20 cellular contexts compared by ENCODE assay signal in the genomic region with DNA sequence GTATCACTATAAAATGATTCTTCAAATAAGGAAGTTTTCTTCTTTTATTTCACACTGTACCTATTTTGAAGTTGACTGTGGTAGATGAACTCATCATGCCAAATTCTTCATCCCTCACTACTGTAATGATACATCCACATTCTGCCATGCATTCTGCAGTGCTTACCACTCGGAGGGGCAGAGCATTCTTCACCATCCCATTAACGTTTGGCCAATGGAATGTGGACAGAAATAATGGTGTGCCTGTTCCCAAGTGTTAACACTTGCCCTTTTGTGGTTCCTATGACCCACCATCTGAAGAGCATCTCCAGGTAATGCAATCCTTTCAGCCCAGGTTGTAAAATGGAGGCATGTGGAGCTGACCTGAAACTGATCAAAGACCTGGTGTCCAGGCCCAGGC. TPM values are rescaled to one million over a fixed set of nuclear protein-coding genes. Genes with fewer than 3 reads are reported as not detected.
DNase-seq lines count a peak whose midpoint lies in the region; ATAC-seq, FAIRE-seq and TF ChIP-seq lines count a peak whose summit lies in the region.
"Had no signal": no experiment of that assay in that cellular context is flagged by ENCODE, and none has a peak within 500 bp of the region (broad histone marks: within the 10 kb centered on the region; RNA-seq: fewer than 3 reads in every experiment).

No MANE protein-coding gene starts in this region.

- H3K79me2 ChIP-seq in osteoblast (ENCODE audit: insufficient read depth, low read length): peaks cover 72% of the 10 kb centered on the region

- no peaks in the 10 kb centered on the region for H3K9me3 Mint-ChIP-seq in chondrocyte (ENCODE audit: low read depth)
- H3K9me3 Mint-ChIP-seq: CD4-positive, alpha-beta T cell had no signal

- H4K20me1 ChIP-seq in osteoblast (ENCODE audit: insufficient read depth, low read length): peaks cover 10% of the 10 kb centered on the region

- H3K27ac Mint-ChIP-seq in chondrocyte (ENCODE audit: unreplicated experiment): peak overlapping the region; percentile 51
- H3K27ac Mint-ChIP-seq: B cell; CD4-positive, alpha-beta T cell had no signal

- no peaks in the 10 kb centered on the region for H3K9me3 ChIP-seq in osteoblast (ENCODE audit: low read depth, low read length)

- no peak for TF ChIP-seq CTCF in chondrocyte (IDR thresholded peaks at IDR 0.05)
- no peak for TF ChIP-seq CTCF in osteoblast (IDR thresholded peaks at IDR 0.05; ENCODE audit: extremely low read depth, low read depth, low read length)

- H3K4me3 ChIP-seq in osteoblast (ENCODE audit: insufficient read depth, low read length): no peak overlapping the region

- DNase-seq in GM12892 (ENCODE audit: insufficient read length) (no peak), LHCN-M2 (ENCODE audit: low read depth) (peak; percentile 40), chondrocyte (ENCODE audit: low spot score) (no peak), osteoblast (ENCODE audit: insufficient read length, low spot score, missing footprints) (no peak), NCI-H524 (lab: John Stamatoyannopoulos, UW) (no peak)
- no peak for DNase-seq in activated CD4-positive, alpha-beta T cell treated with anti-CD3 and anti-CD28 coated beads, Interleukin-2, amount 50 U/mL, for 4 hours
- DNase-seq: Calu3; CD4-positive, alpha-beta T cell; DMS79; GF-D8; Karpas-422; NCI-H1417; NCI-H1930; NCI-H2171 treated with DMSO at 0.1 percent for 48 hours; NCI-H82; SIG-M5 had no signal

- no peak overlapping the region for H2AFZ ChIP-seq in osteoblast (ENCODE audit: low read length)

- TF ChIP-seq POLR2A in GM12892 (IDR thresholded peaks at IDR 0.05; ENCODE audit: low read depth, low read length): no peak

- peak overlapping the region; percentile 20 for H3K27ac ChIP-seq in osteoblast (ENCODE audit: low read depth, low read length)

- no peaks in the 10 kb centered on the region for H3K36me3 Mint-ChIP-seq in chondrocyte (ENCODE audit: low read depth)

- peaks cover 12% of the 10 kb centered on the region for H3K4me1 ChIP-seq in osteoblast (ENCODE audit: insufficient read depth, low read length)

- H3K36me3 ChIP-seq in osteoblast (ENCODE audit: insufficient read depth, low read length): no peaks in the 10 kb centered on the region

- H3K27me3 Mint-ChIP-seq in chondrocyte (ENCODE audit: low read depth): no peaks in the 10 kb centered on the region
- H3K27me3 Mint-ChIP-seq: B cell; CD4-positive, alpha-beta T cell had no signal

- peak; percentile 50 for FAIRE-seq in GM12892 (lab: Jason Lieb, UNC)
- FAIRE-seq: HepG2, RCC 7860 had no signal

- no peak for ATAC-seq in HG03097 (IDR thresholded peaks at IDR 0.05; ENCODE audit: low FRiP score, unreplicated experiment)
- ATAC-seq: HepG2 had no signal

- H3K27me3 ChIP-seq in osteoblast (ENCODE audit: insufficient read depth, low read length): no peaks in the 10 kb centered on the region

- no peak overlapping the region for H3K4me2 ChIP-seq in osteoblast (ENCODE audit: insufficient read depth, low read length)

- H3K4me3 Mint-ChIP-seq in chondrocyte (ENCODE audit: unreplicated experiment): no peak overlapping the region
- H3K4me3 Mint-ChIP-seq: B cell; CD4-positive, alpha-beta T cell had no signal

- peaks cover 29% of the 10 kb centered on the region for H3K4me1 Mint-ChIP-seq in chondrocyte (ENCODE audit: low read depth)
- H3K4me1 Mint-ChIP-seq: B cell had no signal

RNA-seq across cellular contexts. Expression of gene GOLIM4, which starts 18.6 kb away (rescaled TPM):
- 14.4 TPM for polyA plus RNA-seq in GM12892 (2012; ENCODE audit: missing spikeins)
- total RNA-seq in LHCN-M2 (2014; rRNA removed): 35.8 and 42.1 TPM in 2 replicates
- polyA plus RNA-seq in LHCN-M2 (2012): 16.1 TPM
- 46.3 to 67.1 TPM (median 47.6 TPM) in 3 replicates for total RNA-seq in chondrocyte
- 44.5 and 50.1 TPM in 2 replicates for total RNA-seq in osteoblast
